ENCODE assay signal across 8 cellular contexts in genomic region chr19:55179570-55180484, GRCh38. TPM values are rescaled to one million over a fixed set of nuclear protein-coding genes. Genes with fewer than 3 reads are reported as not detected.
A peak's percentile ranks its signal among the peaks of the same experiment; 100 is the strongest.
DNase-seq lines count a peak whose midpoint lies in the region; ATAC-seq and TF ChIP-seq lines count a peak whose summit lies in the region.

Gene SYT5 (minus strand): TSS chr19:55180289. CDS start chr19:55179041, 1,248 bp downstream.

- 3% methylated on average over 71 of the region's 71 CpGs for WGBS in thymus

- peak; percentile 44 for DNase-seq in NB4 (ENCODE audit: low read depth)
- peak; percentile 67 for DNase-seq in activated CD8-positive, alpha-beta memory T cell treated with anti-CD3 and anti-CD28 coated beads, Interleukin-2, amount 50 U/mL, for 4 hours
- peak; percentile 75 for DNase-seq in endothelial cell (ENCODE audit: low spot score)
- peak; percentile 88 for DNase-seq in nephron progenitor cell
- no peak for DNase-seq in NOMO-1 treated with DMSO at 0.1 percent for 48 hours (lab: John Stamatoyannopoulos, UW; ENCODE audit: unreplicated experiment)
- no peak for DNase-seq in uterus

- peak within 1 kb of the TSS; percentile 71 for H3K4me3 Mint-ChIP-seq in endothelial cell (ENCODE audit: unreplicated experiment)
- H3K4me3 Mint-ChIP-seq in nephron progenitor cell, result peak within 1 kb of the TSS; percentile 77

- H3K9me3 Mint-ChIP-seq in endothelial cell (ENCODE audit: unreplicated experiment), result no peaks in the 10 kb centered on the region
- peaks cover 4% of the 10 kb centered on the region for H3K9me3 Mint-ChIP-seq in nephron progenitor cell

- H3K27ac Mint-ChIP-seq in endothelial cell (ENCODE audit: unreplicated experiment), result peak within 1 kb of the TSS; percentile 67
- H3K27ac Mint-ChIP-seq in nephron progenitor cell, result no peak within 1 kb of the TSS

- peaks cover 26% of the 10 kb centered on the region for H3K27me3 Mint-ChIP-seq in endothelial cell (ENCODE audit: unreplicated experiment)
- H3K27me3 Mint-ChIP-seq in nephron progenitor cell (ENCODE audit: low read depth, poor library complexity), result peaks cover 100% of the 10 kb centered on the region

- intact Hi-C loops in uterus (cut with DNase I; ENCODE audit: low total_unique reads), result no loop called here

- TF ChIP-seq CTCF in NB4 (IDR thresholded peaks at IDR 0.05; ENCODE audit: low read depth, low read length) (no peak), endothelial cell (IDR thresholded peaks at IDR 0.05; ENCODE audit: unreplicated experiment) (no peak), nephron progenitor cell (IDR thresholded peaks at IDR 0.05) (no peak), uterus (IDR thresholded peaks at IDR 0.05) (no peak)

- H3K36me3 ChIP-seq in thymus (ENCODE audit: control insufficient read depth, insufficient read depth), result no peaks in the 10 kb centered on the region
- H3K36me3 ChIP-seq in uterus, result no peaks in the 10 kb centered on the region

- H3K4me1 ChIP-seq in thymus (ENCODE audit: control insufficient read depth, insufficient read depth, low read length) (peaks cover 15% of the 10 kb centered on the region), uterus (peaks cover 0 to 5% of the 10 kb centered on the region in 2 donors)

- H3K27me3 ChIP-seq in thymus (ENCODE audit: control insufficient read depth, insufficient read depth) (peaks cover 15% of the 10 kb centered on the region), uterus (peaks cover 30 to 48% of the 10 kb centered on the region in 2 donors)

- no peak within 1 kb of the TSS for H3K27ac ChIP-seq in thymus (ENCODE audit: low read depth)
- no peak within 1 kb of the TSS for H3K27ac ChIP-seq in uterus

- H3K4me1 Mint-ChIP-seq in endothelial cell (ENCODE audit: unreplicated experiment) (peaks cover 5% of the 10 kb centered on the region), nephron progenitor cell (peaks cover 5% of the 10 kb centered on the region)

- TF ChIP-seq POLR2A in GM18505 (IDR thresholded peaks at IDR 0.05; ENCODE audit: borderline replicate concordance, extremely low read depth, insufficient read depth, insufficient read length) (no peak), NB4 (IDR thresholded peaks at IDR 0.05; ENCODE audit: extremely low read depth, insufficient read length) (no peak), uterus (IDR thresholded peaks at IDR 0.05) (no peak)

- H3K36me3 Mint-ChIP-seq in endothelial cell (ENCODE audit: low read depth, unreplicated experiment), result peaks cover 3% of the 10 kb centered on the region
- H3K36me3 Mint-ChIP-seq in nephron progenitor cell (ENCODE audit: low read depth), result no peaks in the 10 kb centered on the region

- H3K4me3 ChIP-seq in NB4 (ENCODE audit: low read depth, low read length), result no peak within 1 kb of the TSS
- peak within 1 kb of the TSS; percentile 40 for H3K4me3 ChIP-seq in thymus (ENCODE audit: low read length)
- no peak within 1 kb of the TSS for H3K4me3 ChIP-seq in uterus

- peak; percentile 35 for ATAC-seq in GM18505 (IDR thresholded peaks at IDR 0.05; ENCODE audit: unreplicated experiment)

- H3K9me3 ChIP-seq in thymus (ENCODE audit: control insufficient read depth) (peaks cover 4% of the 10 kb centered on the region), uterus (no peaks in the 10 kb centered on the region)

RNA-seq across cellular contexts. Expression of gene SYT5, which starts in this region (rescaled TPM):
- 1.6 TPM for total RNA-seq in endothelial cell (ENCODE audit: unreplicated experiment)
- polyA plus RNA-seq in thymus, result 0.32 TPM
- total RNA-seq in uterus, result under 1 TPM in 1 of 4 donors, not detected in 3; 0.35 TPM

Comparison
In these comparisons a context has a peak if more than half of its experiments do, and no peak if none do; other contexts are left out.
1. DNase-seq: peak in NB4 (single experiment), activated CD8-positive, alpha-beta memory T cell treated with anti-CD3 and anti-CD28 coated beads, Interleukin-2, amount 50 U/mL, for 4 hours (single experiment), endothelial cell (single experiment) and nephron progenitor cell (single experiment); none in NOMO-1 treated with DMSO at 0.1 percent for 48 hours (single experiment) and uterus (0 of 2).